10 cellular contexts compared by ENCODE assay signal in genomic region chr5:87105577-87105976, GRCh38.
"Had no signal": no experiment of that assay in that cellular context is flagged by ENCODE, and none has a peak within 500 bp of the region (broad histone marks: within the 10 kb centered on the region; RNA-seq: fewer than 3 reads in every experiment).

No MANE protein-coding gene starts in this region.

- H3K27ac Mint-ChIP-seq: GM23338, H9, HFFc6 had no signal

- DNase-seq: H9, HCEC 1CT, HFFc6, IMR-90, KBM-7 had no signal

- H2AFZ ChIP-seq: GM23338 had no signal

- H3K9ac ChIP-seq: KMS-11 had no signal

- ATAC-seq: GM23338 had no signal

- H3K4me2 ChIP-seq: GM23338, KMS-11 had no signal

- H3K27ac ChIP-seq: KMS-11 had no signal

- H3K4me3 ChIP-seq: GM23338 had no signal

- H3K4me1 Mint-ChIP-seq: GM23338, H9 had no signal

- H3K4me3 Mint-ChIP-seq: GM23338, H9, HFFc6 had no signal

- H3K9me3 Mint-ChIP-seq: GM23338, H9, HFFc6 had no signal

- FAIRE-seq: H1, H54, HTR-8/SVneo had no signal
